In genomic region chr10:28715757-28716156, GRCh38 we compare ENCODE assay signal across 18 cellular contexts. TPM values are rescaled to one million over a fixed set of nuclear protein-coding genes. Genes with fewer than 3 reads are reported as not detected.
A peak's percentile ranks its signal among the peaks of the same experiment; 100 is the strongest.
DNase-seq lines count a peak whose midpoint lies in the region; ATAC-seq, FAIRE-seq and TF ChIP-seq lines count a peak whose summit lies in the region.
"Had no signal": no experiment of that assay in that cellular context is flagged by ENCODE, and none has a peak within 500 bp of the region (broad histone marks: within the 10 kb centered on the region; RNA-seq: fewer than 3 reads in every experiment).

No MANE protein-coding gene starts in this region.

- H3K9ac ChIP-seq in HepG2 (ENCODE audit: insufficient read depth, low read depth, low read length) (no peak overlapping the region), K562 (ENCODE audit: insufficient read depth in 1 of 2, low read depth in 2 of 2, low read length in 2 of 2) (no peak overlapping the region)

- intact Hi-C loops in HepG2 (cut with micrococcal nuclease; ENCODE audit: unreplicated experiment) (no loop called here), right lobe of liver (cut with DNase I) (no loop called here), K562 (cut with micrococcal nuclease) (no loop called here), ovary (cut with DNase I) (no loop called here)

- no peak overlapping the region for H3K27ac ChIP-seq in HepG2 (ENCODE audit: extremely low read length, insufficient read depth, low read length)
- H3K27ac ChIP-seq in right lobe of liver = no peak overlapping the region
- no peak overlapping the region for H3K27ac ChIP-seq in K562 (ENCODE audit: extremely low read depth, low read depth, low read length)
- H3K27ac ChIP-seq in ovary = peak overlapping the region in 1 of 2 donors; percentile 40

- H3K79me2 ChIP-seq in HepG2 (ENCODE audit: insufficient read depth, low read length) (no peaks in the 10 kb centered on the region), K562 (ENCODE audit: control insufficient read depth, insufficient read depth, low read length) (no peaks in the 10 kb centered on the region)

- H2AFZ ChIP-seq in HepG2 (ENCODE audit: low read length) (no peak overlapping the region), K562 (ENCODE audit: low read depth, low read length) (no peak overlapping the region)
- H2AFZ ChIP-seq: GM23338 had no signal

- WGBS in HepG2 (ENCODE audit: low lambda C conversion rate) = 52% methylated on average over 2 of the region's 2 CpGs
- WGBS in right lobe of liver (ENCODE audit: insufficient coverage, low coverage, low lambda C conversion rate, missing lambda C conversion rate) = 66% methylated on average over 2 of the region's 2 CpGs
- 65% methylated on average over 2 of the region's 2 CpGs for WGBS in K562 (ENCODE audit: insufficient coverage, low coverage, missing lambda C conversion rate)
- WGBS in ovary, 3 donors = 68 to 80% (median 74%) methylated on average over 2 of the region's 2 CpGs

- peak; percentile 23 for DNase-seq in HepG2 (ENCODE audit: low spot score)
- DNase-seq in right lobe of liver = no peak
- no peak for DNase-seq in K562 (ENCODE audit: extremely low read depth in 1 of 4, low spot score in 3 of 4)
- DNase-seq in ovary = peak in 4 of 5 donors; percentile 53 to 61 (median 58)
- no peak for DNase-seq in stimulated activated CD8-positive, alpha-beta memory T cell treated with anti-CD3 and anti-CD28 coated beads, Interleukin-4, amount 100 ng/mL, for 48 hours
- DNase-seq in dedifferentiated amniotic fluid mesenchymal stem cell (ENCODE audit: extremely low spot score) = no peak
- DNase-seq: C1 segment of cervical spinal cord; Calu3; CD4-positive, alpha-beta memory T cell; COR-L47; DMS53; DMS79 treated with DMSO at 0.1 percent for 48 hours; GF-D8; H9 had no signal

- no peak for TF ChIP-seq EP300 in HepG2 (IDR thresholded peaks at IDR 0.05; ENCODE audit: low read depth in 2 of 2, low read length in 2 of 2)
- TF ChIP-seq EP300 in HepG2 (CRISPR knock-in tag; IDR thresholded peaks at IDR 0.05; ENCODE audit: borderline replicate concordance) = no peak
- TF ChIP-seq EP300 in K562 (IDR thresholded peaks at IDR 0.05; ENCODE audit: low read length) = no peak
- no peak for TF ChIP-seq EP300 in ovary (IDR thresholded peaks at IDR 0.05)

- no peaks in the 10 kb centered on the region for H4K20me1 ChIP-seq in HepG2 (ENCODE audit: insufficient read depth, low read length)
- H4K20me1 ChIP-seq in K562 (replicated peaks; ENCODE audit: control insufficient read depth, insufficient read depth, low read length) = no peaks in the 10 kb centered on the region

- POLR2A ChIA-PET in HepG2 (lab: Yijun Ruan, JAX) (no interaction called here), K562 (lab: Yijun Ruan, JAX) (no interaction called here)

- TF ChIP-seq POLR2A in HepG2 (IDR thresholded peaks at IDR 0.05; ENCODE audit: insufficient read depth in 1 of 2, low read depth in 2 of 2, low read length in 2 of 2) = no peak
- no peak for TF ChIP-seq POLR2A in right lobe of liver (IDR thresholded peaks at IDR 0.05)
- TF ChIP-seq POLR2A in K562 (conservative IDR thresholded peaks at IDR 0.05) = no peak
- no peak for TF ChIP-seq POLR2A in ovary (IDR thresholded peaks at IDR 0.05)

- CTCF ChIA-PET in HepG2 (lab: Yijun Ruan, JAX; ENCODE audit: low intra/inter-chr PET ratio, low total read pairs) = no interaction called here
- CTCF ChIA-PET in K562 (lab: Yijun Ruan, JAX; ENCODE audit: low intra/inter-chr PET ratio) = no interaction called here

- TF ChIP-seq CTCF in HepG2 (CRISPR knock-in tag; IDR thresholded peaks at IDR 0.05) (no peak), right lobe of liver (IDR thresholded peaks at IDR 0.05) (no peak), K562 (IDR thresholded peaks at IDR 0.05 in 2 of 3, conservative IDR thresholded peaks at IDR 0.05 in 1 of 3; ENCODE audit: insufficient read depth in 2 of 3, low read depth in 1 of 3, low read length in 3 of 3) (no peak), ovary (IDR thresholded peaks at IDR 0.05) (no peak)

- no peak for FAIRE-seq in HepG2 (lab: Jason Lieb, UNC)
- FAIRE-seq in K562 (lab: Jason Lieb, UNC) = no peak
- FAIRE-seq: GM12891, GM18507 had no signal

- H3K9me1 ChIP-seq in K562 (ENCODE audit: control insufficient read depth, insufficient read depth, low read length) = no peaks in the 10 kb centered on the region

- H3K9me3 ChIP-seq in HepG2 (ENCODE audit: low read length) (no peaks in the 10 kb centered on the region), right lobe of liver (no peaks in the 10 kb centered on the region), K562 (replicated peaks; ENCODE audit: control insufficient read depth, insufficient read depth, low read depth, low read length) (no peaks in the 10 kb centered on the region), ovary (no peaks in the 10 kb centered on the region)

- BruUV-seq in HepG2 (replicated peaks; lab: Mats Ljungman, UMichigan) = no TSS peak
- BruUV-seq in K562 (replicated peaks; lab: Mats Ljungman, UMichigan) = no TSS peak

- H3K36me3 ChIP-seq in HepG2 (replicated peaks in 1 of 2; ENCODE audit: control insufficient read depth in 1 of 2, insufficient read depth in 2 of 2, low read length in 2 of 2) = no peaks in the 10 kb centered on the region
- no peaks in the 10 kb centered on the region for H3K36me3 ChIP-seq in right lobe of liver
- H3K36me3 ChIP-seq in K562 (ENCODE audit: control insufficient read depth, insufficient read depth, low read length) = no peaks in the 10 kb centered on the region
- H3K36me3 ChIP-seq in ovary = no peaks in the 10 kb centered on the region

- H3K4me3 ChIP-seq in HepG2 (replicated peaks in 1 of 3; ENCODE audit: insufficient read depth in 1 of 3, low read depth in 2 of 3, low read length in 3 of 3) = no peak overlapping the region
- H3K4me3 ChIP-seq in right lobe of liver = no peak overlapping the region
- H3K4me3 ChIP-seq in K562 = no peak overlapping the region
- H3K4me3 ChIP-seq in ovary = no peak overlapping the region
- H3K4me3 ChIP-seq: GM23338 had no signal

- in situ Hi-C loops in HepG2 (cut with HindIII; ENCODE audit: extremely low pct_ligation_motif_present, low pct_unique_long_range_greater_than_20kb) = no loop called here
- in situ Hi-C loops in K562 (cut with MboI) = no loop called here

- H3K27me3 ChIP-seq in HepG2 (ENCODE audit: control insufficient read depth in 1 of 2, insufficient read depth in 2 of 2, low read length in 2 of 2) (no peaks in the 10 kb centered on the region), right lobe of liver (no peaks in the 10 kb centered on the region), K562 (ENCODE audit: control insufficient read depth in 2 of 2, insufficient read depth in 2 of 2, low read length in 2 of 2) (no peaks in the 10 kb centered on the region), ovary (no peaks in the 10 kb centered on the region)

- no peak for TF ChIP-seq RAD21 in HepG2 (CRISPR knock-in tag; IDR thresholded peaks at IDR 0.05)
- TF ChIP-seq RAD21 in K562 (CRISPR knock-in tag; conservative IDR thresholded peaks at IDR 0.05 in 1 of 2, IDR thresholded peaks at IDR 0.05 in 1 of 2) = no peak

- H3K4me1 ChIP-seq in HepG2 (ENCODE audit: insufficient read depth, low read length) = peaks cover 78% of the 10 kb centered on the region
- no peaks in the 10 kb centered on the region for H3K4me1 ChIP-seq in right lobe of liver
- H3K4me1 ChIP-seq in K562 (replicated peaks in 1 of 2; ENCODE audit: control insufficient read depth in 2 of 2, insufficient read depth in 2 of 2, low read length in 2 of 2) = peaks cover 0 to 14% of the 10 kb centered on the region in 2 experiments; a peak in 3 of 5 replicates
- peaks cover 12% of the 10 kb centered on the region for H3K4me1 ChIP-seq in ovary (ENCODE audit: insufficient read depth)

- ATAC-seq in HepG2 (no peak), right lobe of liver (no peak), K562 (no peak)
- ATAC-seq: GM23338, HCT116 had no signal

- no peak overlapping the region for H3K4me2 ChIP-seq in HepG2 (ENCODE audit: low read depth, low read length)
- H3K4me2 ChIP-seq in K562 (ENCODE audit: insufficient read depth, low read length) = no peak overlapping the region
- H3K4me2 ChIP-seq: GM23338 had no signal

RNA-seq across cellular contexts. Expression of gene BAMBI, which starts 38.4 kb away (rescaled TPM):
- total RNA-seq in HepG2 (2016; rRNA removed; fragmentation: Illumina TruSeq; extraction: Trizol) (13.2 and 23.6 TPM in 2 replicates), right lobe of liver (10 to 100 TPM in 2 of 6 experiments, 1 to 10 TPM in 4; 2.4 to 22.4 (median 7.2) TPM), K562 (2014; rRNA removed) (21.8 TPM in 2 replicates), K562 (2014; rRNA removed; fragmentation: Illumina TruSeq; extraction: Trizol) (13.5 and 14.8 TPM in 2 replicates), K562 (2015; rRNA removed; fragmentation: Illumina TruSeq; extraction: Trizol) (18.9 and 19.2 TPM in 2 replicates), K562 (2021) (18.7 and 20.1 TPM in 2 replicates), ovary (100 to 1,000 TPM in 1 of 7 donors, 10 to 100 TPM in 6; 28.6 to 138 (median 46.0) TPM)
- total RNA-seq in HepG2 (2016; cell fraction: cytosol; rRNA removed; fragmentation: Illumina TruSeq; extraction: Trizol; ENCODE audit: low read depth) = 5.9 and 7.5 TPM in 2 replicates
- 13.9 and 23.0 TPM in 2 replicates for total RNA-seq in HepG2 (2016; cell fraction: insoluble cytoplasmic fraction; rRNA removed; fragmentation: Illumina TruSeq; extraction: Trizol)
- total RNA-seq in HepG2 (2016; cell fraction: membrane; rRNA removed; fragmentation: Illumina TruSeq; extraction: Trizol) = 12.2 and 13.9 TPM in 2 replicates
- total RNA-seq in HepG2 (2016; cell fraction: nucleus; rRNA removed; fragmentation: Illumina TruSeq; extraction: Trizol) = 26.5 and 27.4 TPM in 2 replicates
- polyA plus RNA-seq in HepG2 (2011; rRNA removed) (12.0 and 12.9 TPM in 2 replicates), K562 (2011; rRNA removed) (7.2 and 7.7 TPM in 2 replicates), K562 (2014; fragmentation: Illumina TruSeq; extraction: Trizol) (10.9 and 11.6 TPM in 2 replicates), K562 (2014; fragmentation: Nextera tagmentation; extraction: Ambion mirVana) (1 to 10 TPM; 2.0 to 2.9 TPM), K562 (2014; rRNA removed) (13.2 and 13.6 TPM in 2 replicates), ovary (10 to 100 TPM; 62.3 to 81.9 TPM)
- 11.4 and 12.6 TPM in 2 replicates for polyA plus RNA-seq in HepG2 (2011; cell fraction: cytosol; rRNA removed)
- polyA plus RNA-seq in HepG2 (2011; cell fraction: nucleus; rRNA removed) = 15.1 and 17.1 TPM in 2 replicates
- polyA plus RNA-seq in HepG2 (2012) = 14.8 and 39.0 TPM in 2 replicates
- 3.1 and 4.6 TPM in 2 replicates for polyA plus RNA-seq in HepG2 (2016; cell fraction: cytosol; fragmentation: Illumina TruSeq; extraction: Trizol; ENCODE audit: low read depth)
- polyA plus RNA-seq in HepG2 (2016; cell fraction: insoluble cytoplasmic fraction; fragmentation: Illumina TruSeq; extraction: Trizol; ENCODE audit: low read depth) = 11.2 and 12.5 TPM in 2 replicates
- polyA plus RNA-seq in HepG2 (2016; cell fraction: membrane; fragmentation: Illumina TruSeq; extraction: Trizol; ENCODE audit: low read depth) = 6.7 and 8.6 TPM in 2 replicates
- polyA plus RNA-seq in HepG2 (2016; cell fraction: nucleus; fragmentation: Illumina TruSeq; extraction: Trizol; ENCODE audit: insufficient read depth, low read depth) = 45.7 and 45.8 TPM in 2 replicates
- 2.5 and 6.7 TPM in 2 replicates for polyA minus RNA-seq in HepG2 (2011; rRNA and poly(A)+ RNA removed; ENCODE audit: low replicate concordance)
- polyA minus RNA-seq in HepG2 (2011; cell fraction: cytosol; rRNA and poly(A)+ RNA removed) = 6.2 and 7.0 TPM in 2 replicates
- polyA minus RNA-seq in HepG2 (2011; cell fraction: nucleus; rRNA and poly(A)+ RNA removed) = 6.8 and 10.7 TPM in 2 replicates
- 24.8 and 28.2 TPM in 2 replicates for total RNA-seq in K562 (2011; cell fraction: chromatin; rRNA removed; ENCODE audit: low replicate concordance)
- total RNA-seq in K562 (2011; cell fraction: nucleolus; rRNA removed) = 17.6 and 25.8 TPM in 2 replicates
- 17.6 and 19.4 TPM in 2 replicates for total RNA-seq in K562 (2011; cell fraction: nucleoplasm; rRNA removed)
- polyA plus RNA-seq in K562 (2011; cell fraction: cytosol; rRNA removed) = 6.9 and 11.4 TPM in 2 replicates
- polyA plus RNA-seq in K562 (2011; cell fraction: nucleus; rRNA removed) = 21.3 and 26.7 TPM in 2 replicates
- polyA plus RNA-seq in K562 (2012) = 13.5 and 15.2 TPM in 2 replicates
- 6.0 and 6.4 TPM in 2 replicates for polyA minus RNA-seq in K562 (2011; rRNA and poly(A)+ RNA removed)
- polyA minus RNA-seq in K562 (2011; cell fraction: cytosol; rRNA and poly(A)+ RNA removed) = 4.6 and 6.2 TPM in 2 replicates
- polyA minus RNA-seq in K562 (2011; cell fraction: nucleus; rRNA and poly(A)+ RNA removed) = 9.3 and 13.3 TPM in 2 replicates

Comparison
In these comparisons a context has a peak if more than half of its experiments do, and no peak if none do; other contexts are left out.
1. DNase-seq: peak in HepG2 (single experiment) and ovary (4 of 5); none in right lobe of liver (0 of 3), K562 (0 of 4), stimulated activated CD8-positive, alpha-beta memory T cell treated with anti-CD3 and anti-CD28 coated beads, Interleukin-4, amount 100 ng/mL, for 48 hours (single experiment) and dedifferentiated amniotic fluid mesenchymal stem cell (single experiment).
2. Of the 241 proteins assayed by ChIP-seq in both HepG2 and K562: peak only in HepG2: HMG20A, NR2C2, NR2F6, ZNF263 and ZNF644; only in K562: none; in both: CEBPB; in neither: 234; mixed calls (peak in some experiments, not most) for 1.